17 cellular contexts compared by ENCODE assay signal in the genomic region with DNA sequence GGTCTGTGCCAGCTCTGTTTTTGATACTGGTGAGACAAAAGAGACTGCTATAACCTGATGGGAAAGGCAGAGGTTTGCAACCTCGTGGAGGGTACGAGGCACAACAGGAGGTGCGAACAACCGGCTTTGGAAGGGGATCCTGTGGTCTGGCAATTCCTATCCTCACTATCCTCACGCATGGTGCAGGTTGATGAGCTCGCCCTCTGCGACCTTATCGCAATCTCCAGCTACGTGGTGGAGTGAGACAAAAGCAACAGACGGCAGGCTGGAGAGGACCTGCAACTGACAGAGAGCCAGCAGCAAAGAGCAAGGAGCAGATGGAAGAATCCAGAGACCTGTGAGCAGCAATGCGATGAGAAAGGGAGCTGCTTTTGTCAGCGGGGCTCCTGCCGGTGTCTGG. TPM values are rescaled to one million over a fixed set of nuclear protein-coding genes. Genes with fewer than 3 reads are reported as not detected.
"Had no signal": no experiment of that assay in that cellular context is flagged by ENCODE, and none has a peak within 500 bp of the region (broad histone marks: within the 10 kb centered on the region; RNA-seq: fewer than 3 reads in every experiment).

No MANE protein-coding gene starts in this region.

- H3K4me3 ChIP-seq: gastroesophageal sphincter, spleen, thoracic aorta, upper lobe of right lung had no signal

- H3K9me3 ChIP-seq: gastroesophageal sphincter, spleen, thoracic aorta, upper lobe of right lung had no signal

- H3K27me3 ChIP-seq: gastroesophageal sphincter, spleen, upper lobe of right lung had no signal

- H3K4me1 Mint-ChIP-seq: activated naive CD8-positive, alpha-beta T cell treated with anti-CD3 and anti-CD28 coated beads, Interleukin-2, amount 50 U/mL, for 24 hours; central memory CD8-positive, alpha-beta T cell; natural killer cell had no signal

- H3K79me2 ChIP-seq: parathyroid adenoma had no signal

- DNase-seq: activated CD4-positive, alpha-beta T cell treated with anti-CD3 and anti-CD28 coated beads, Interleukin-2, amount 10 ng/mL, durations not matched to agents 24 days and 14 days; activated CD8-positive, alpha-beta memory T cell treated with anti-CD3 and anti-CD28 coated beads, Interleukin-2, amount 50 U/mL, for 4 hours; activated naive CD4-positive, alpha-beta T cell treated with anti-CD3 and anti-CD28 coated beads, Interleukin-2, amount 10 ng/mL, durations not matched to agents 7 days and 5 days; activated naive CD8-positive, alpha-beta T cell treated with anti-CD3 and anti-CD28 coated beads, Interleukin-2, amount 50 U/mL, for 24 hours; activated T-cell treated with anti-CD3 and anti-CD28 coated beads, Interleukin-2, amount 50 U/mL, for 4 hours; cortex of kidney; natural killer cell; spleen; stimulated activated CD4-positive, alpha-beta T cell treated with anti-CD3 and anti-CD28 coated beads, Interleukin-4, amount 100 ng/mL, for 4 hours; stimulated activated naive B cell treated with anti-CD40 and anti-IgM and Interleukin-4, amounts not matched to agents 10 μg/mL and 1 μg/mL and 100 μg/mL, for 72 hours; T-helper 9 cell; upper lobe of right lung had no signal

- H3K27ac ChIP-seq: gastroesophageal sphincter, parathyroid adenoma, spleen, thoracic aorta, upper lobe of right lung had no signal

- H3K36me3 ChIP-seq: gastroesophageal sphincter, spleen, thoracic aorta, upper lobe of right lung had no signal

- H3K36me3 Mint-ChIP-seq: activated naive CD4-positive, alpha-beta T cell treated with anti-CD3 and anti-CD28 coated beads, Interleukin-2, amount 10 ng/mL, durations not matched to agents 7 days and 5 days; natural killer cell; stimulated activated naive B cell treated with anti-CD40 and anti-IgM and Interleukin-4, amounts not matched to agents 10 μg/mL and 1 μg/mL and 100 μg/mL, for 72 hours had no signal

- H3K27ac Mint-ChIP-seq: activated CD4-positive, alpha-beta T cell treated with anti-CD3 and anti-CD28 coated beads, Interleukin-2, amount 10 ng/mL, durations not matched to agents 24 days and 14 days; activated naive CD4-positive, alpha-beta T cell treated with anti-CD3 and anti-CD28 coated beads, Interleukin-2, amount 10 ng/mL, durations not matched to agents 7 days and 5 days; activated naive CD8-positive, alpha-beta T cell treated with anti-CD3 and anti-CD28 coated beads, Interleukin-2, amount 50 U/mL, for 24 hours; natural killer cell; stimulated activated naive B cell treated with anti-CD40 and anti-IgM and Interleukin-4, amounts not matched to agents 10 μg/mL and 1 μg/mL and 100 μg/mL, for 72 hours had no signal

- ATAC-seq: activated naive CD8-positive, alpha-beta T cell treated with anti-CD3 and anti-CD28 coated beads, Interleukin-2, amount 50 U/mL, for 24 hours; activated T-cell treated with anti-CD3 and anti-CD28 coated beads, Interleukin-2, amount 50 U/mL, for 4 hours; esophagus mucosa; gastroesophageal sphincter; natural killer cell; stimulated activated naive B cell treated with anti-CD40 and anti-IgM and Interleukin-4, amounts not matched to agents 10 μg/mL and 1 μg/mL and 100 μg/mL, for 72 hours; upper lobe of right lung had no signal

- H3K4me3 Mint-ChIP-seq: activated CD4-positive, alpha-beta T cell treated with anti-CD3 and anti-CD28 coated beads, Interleukin-2, amount 10 ng/mL, durations not matched to agents 24 days and 14 days; activated naive CD4-positive, alpha-beta T cell treated with anti-CD3 and anti-CD28 coated beads, Interleukin-2, amount 10 ng/mL, durations not matched to agents 7 days and 5 days; activated naive CD8-positive, alpha-beta T cell treated with anti-CD3 and anti-CD28 coated beads, Interleukin-2, amount 50 U/mL, for 24 hours; activated T-cell treated with anti-CD3 and anti-CD28 coated beads, Interleukin-2, amount 50 U/mL, for 4 hours; central memory CD8-positive, alpha-beta T cell; natural killer cell; stimulated activated naive B cell treated with anti-CD40 and anti-IgM and Interleukin-4, amounts not matched to agents 10 μg/mL and 1 μg/mL and 100 μg/mL, for 72 hours had no signal

- H2AFZ ChIP-seq: parathyroid adenoma had no signal

- H3K9me3 Mint-ChIP-seq: activated CD4-positive, alpha-beta T cell treated with anti-CD3 and anti-CD28 coated beads, Interleukin-2, amount 10 ng/mL, durations not matched to agents 24 days and 14 days; activated naive CD4-positive, alpha-beta T cell treated with anti-CD3 and anti-CD28 coated beads, Interleukin-2, amount 10 ng/mL, durations not matched to agents 7 days and 5 days; activated naive CD8-positive, alpha-beta T cell treated with anti-CD3 and anti-CD28 coated beads, Interleukin-2, amount 50 U/mL, for 24 hours; activated T-cell treated with anti-CD3 and anti-CD28 coated beads, Interleukin-2, amount 50 U/mL, for 4 hours; central memory CD8-positive, alpha-beta T cell; natural killer cell; stimulated activated naive B cell treated with anti-CD40 and anti-IgM and Interleukin-4, amounts not matched to agents 10 μg/mL and 1 μg/mL and 100 μg/mL, for 72 hours had no signal

RNA-seq across cellular contexts. Expression of a gene that starts 47.3 kb away (rescaled TPM):
- total RNA-seq: natural killer cell had no signal
